In the genomic region with DNA sequence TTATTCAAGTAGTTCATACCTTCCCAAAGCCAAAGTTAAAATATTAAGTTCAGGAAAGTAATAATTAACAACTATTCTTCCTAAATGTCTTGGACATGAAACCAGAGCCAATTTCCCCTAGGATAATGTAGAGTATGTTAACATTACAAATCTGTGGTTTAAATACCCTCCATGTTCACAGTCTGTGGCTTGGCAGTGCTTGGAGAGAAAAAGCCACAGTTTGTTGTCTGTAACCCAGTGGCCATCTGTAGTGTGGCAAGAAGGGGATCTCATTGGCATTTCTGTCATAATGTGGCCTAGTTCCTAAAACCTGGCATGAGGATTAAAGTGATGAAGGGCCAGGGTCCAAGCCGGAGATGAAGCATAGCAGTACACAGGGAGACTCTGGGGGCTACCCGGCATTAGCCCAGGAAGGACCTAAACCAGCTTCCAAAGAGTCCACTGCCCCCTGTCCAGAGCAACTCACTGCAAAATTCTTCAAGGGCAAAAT, we compare ENCODE assay signal across 17 cellular contexts.
"Had no signal": no experiment of that assay in that cellular context is flagged by ENCODE, and none has a peak within 500 bp of the region (broad histone marks: within the 10 kb centered on the region; RNA-seq: fewer than 3 reads in every experiment).

No MANE protein-coding gene starts in this region.

- DNase-seq: activated B cell treated with CpG ODN at 0.5 μM for 24 hours; activated CD4-positive, alpha-beta T cell treated with anti-CD3 and anti-CD28 coated beads, Interleukin-2, amount 10 ng/mL, durations not matched to agents 24 days and 14 days; activated CD8-positive, alpha-beta memory T cell treated with anti-CD3 and anti-CD28 coated beads, Interleukin-2, amount 50 U/mL, for 4 hours; activated CD8-positive, alpha-beta T cell treated with anti-CD3 and anti-CD28 coated beads, Interleukin-2, amount 10 ng/mL, durations not matched to agents 7 days and 5 days; activated effector memory CD4-positive, alpha-beta T cell treated with anti-CD3 and anti-CD28 coated beads, Interleukin-2, amount 50 U/mL, for 16 hours; activated T-cell treated with anti-CD3 and anti-CD28 coated beads, Interleukin-2, amount 50 U/mL, for 48 hours; amniotic stem cell; endodermal cell; left ventricle myocardium superior; occipital lobe; right lobe of liver; stimulated activated naive CD8-positive, alpha-beta T cell treated with anti-CD3 and anti-CD28 coated beads, Interleukin-15, amount 100 ng/mL, for 72 hours had no signal

- H3K27me3 ChIP-seq: gastroesophageal sphincter, hepatocyte, right lobe of liver had no signal

- H3K4me3 ChIP-seq: gastroesophageal sphincter, hepatocyte, prostate gland, right lobe of liver, thoracic aorta had no signal

- H3K27ac ChIP-seq: gastroesophageal sphincter, hepatocyte, prostate gland, right lobe of liver, thoracic aorta had no signal

- FAIRE-seq: TTC549 had no signal

- H3K9me3 ChIP-seq: gastroesophageal sphincter, prostate gland, right lobe of liver, thoracic aorta had no signal

- H3K36me3 ChIP-seq: gastroesophageal sphincter, prostate gland, right lobe of liver, thoracic aorta had no signal

- ATAC-seq: activated CD8-positive, alpha-beta T cell treated with anti-CD3 and anti-CD28 coated beads, Interleukin-2, amount 10 ng/mL, durations not matched to agents 7 days and 5 days; gastroesophageal sphincter; left ventricle myocardium superior; right lobe of liver; stimulated activated naive CD8-positive, alpha-beta T cell treated with anti-CD3 and anti-CD28 coated beads, Interleukin-15, amount 100 ng/mL, for 72 hours had no signal

- H3K4me1 ChIP-seq: gastroesophageal sphincter, prostate gland, right lobe of liver had no signal
